11 cellular contexts compared by ENCODE assay signal in genomic region chr14:68144051-68144681, GRCh38.
DNase-seq lines count a peak whose midpoint lies in the region; ATAC-seq, FAIRE-seq and TF ChIP-seq lines count a peak whose summit lies in the region.
"Had no signal": no experiment of that assay in that cellular context is flagged by ENCODE, and none has a peak within 500 bp of the region (broad histone marks: within the 10 kb centered on the region; RNA-seq: fewer than 3 reads in every experiment).

No MANE protein-coding gene starts in this region.

- H3K27ac ChIP-seq in breast epithelium (peak overlapping the region; percentile 89 to 92), left lung (peak overlapping the region; percentile 75 to 81), spleen (peak overlapping the region in 7 of 8 donors; percentile 38 to 80 (median 69))

- no peak for FAIRE-seq in GM12892 (lab: Jason Lieb, UNC)

- intact Hi-C loops in breast epithelium (cut with DNase I; ENCODE audit: low total_unique reads) (loop anchor here (10.0 kb wide), 1 partner anchor 831 kb away; the partner anchor contains the start of gene ACTN1), left lung (cut with DNase I) (no loop called here), spleen (cut with DNase I; ENCODE audit: low total_unique reads) (no loop called here)

- no peak overlapping the region for H3K4me3 ChIP-seq in breast epithelium
- H3K4me3 ChIP-seq in left lung, result no peak overlapping the region
- H3K4me3 ChIP-seq in spleen, result no peak overlapping the region

- H3K36me3 Mint-ChIP-seq in immature natural killer cell, result peaks cover 0 to 9% (median 5%) of the 10 kb centered on the region in 3 donors

- ATAC-seq in left lung (peak; percentile 3), GM18519 (IDR thresholded peaks at IDR 0.05; ENCODE audit: low FRiP score, unreplicated experiment) (no peak)

- peaks cover 0 to 11% (median 3%) of the 10 kb centered on the region in 6 donors for H3K9me3 Mint-ChIP-seq in immature natural killer cell

- peaks cover 0 to 4% (median 0%) of the 10 kb centered on the region in 3 donors for H3K27me3 Mint-ChIP-seq in immature natural killer cell (ENCODE audit: low read depth in 3 of 3)

- H3K36me3 ChIP-seq in breast epithelium (no peaks in the 10 kb centered on the region), left lung (no peaks in the 10 kb centered on the region), spleen (no peaks in the 10 kb centered on the region)

- DNase-seq in HuH-7.5 (ENCODE audit: low spot score), result peak; percentile 6
- peak in 1 of 2 donors; percentile 74 for DNase-seq in breast epithelium (ENCODE audit: low spot score in 2 of 2)
- no peak for DNase-seq in left lung
- DNase-seq in spleen, result no peak
- DNase-seq in activated CD4-positive, CD25-positive, alpha-beta regulatory T cell (lab: John Stamatoyannopoulos, UW), result no peak
- no peak for DNase-seq in GM12892 (ENCODE audit: insufficient read length)
- no peak for DNase-seq in immature natural killer cell
- DNase-seq: DMS79; NCI-H345; stimulated activated CD4-positive, alpha-beta T cell treated with anti-CD3 and anti-CD28 coated beads, Interleukin-2, amount 100 ng/mL, for 48 hours had no signal

- H3K27ac Mint-ChIP-seq in immature natural killer cell, result peak overlapping the region in 1 of 6 donors; percentile 63

- TF ChIP-seq POLR2A in breast epithelium (IDR thresholded peaks at IDR 0.05) (no peak), spleen (IDR thresholded peaks at IDR 0.05) (no peak), GM12892 (IDR thresholded peaks at IDR 0.05; ENCODE audit: low read depth, low read length) (no peak)

- peaks cover 7 to 21% of the 10 kb centered on the region in 2 donors for H3K4me1 Mint-ChIP-seq in immature natural killer cell

- H3K27me3 ChIP-seq in breast epithelium, result no peaks in the 10 kb centered on the region
- H3K27me3 ChIP-seq in left lung, result no peaks in the 10 kb centered on the region
- no peaks in the 10 kb centered on the region for H3K27me3 ChIP-seq in spleen (replicated peaks in 1 of 7)

- H3K9me3 ChIP-seq in breast epithelium (peaks cover 0 to 7% of the 10 kb centered on the region in 2 donors), left lung (peaks cover 0 to 10% of the 10 kb centered on the region in 2 donors), spleen (peaks cover 0 to 15% (median 12%) of the 10 kb centered on the region in 8 donors)

- TF ChIP-seq CTCF in breast epithelium (IDR thresholded peaks at IDR 0.05) (peak in 1 of 3 donors; percentile 11), left lung (IDR thresholded peaks at IDR 0.05) (no peak), spleen (IDR thresholded peaks at IDR 0.05 in 8 of 11, conservative IDR thresholded peaks at IDR 0.05 in 3 of 11) (no peak)

- peaks cover 4 to 22% of the 10 kb centered on the region in 2 donors for H3K4me1 ChIP-seq in breast epithelium
- peaks cover 28 to 43% of the 10 kb centered on the region in 2 donors for H3K4me1 ChIP-seq in left lung
- peaks cover 0 to 29% (median 10%) of the 10 kb centered on the region in 6 donors for H3K4me1 ChIP-seq in spleen

- H3K4me3 Mint-ChIP-seq in immature natural killer cell, result no peak overlapping the region

- 62 to 70% (median 67%) methylated on average over 3 of the region's 3 CpGs for WGBS in spleen, 5 donors
